ENCODE assay signal across 8 cellular contexts in genomic region chr11:55707029-55707428, GRCh38. TPM values are rescaled to one million over a fixed set of nuclear protein-coding genes. Genes with fewer than 3 reads are reported as not detected.
A peak's percentile ranks its signal among the peaks of the same experiment; 100 is the strongest.
DNase-seq lines count a peak whose midpoint lies in the region; ATAC-seq and TF ChIP-seq lines count a peak whose summit lies in the region.

No MANE protein-coding gene starts in this region.

- H3K27me3 ChIP-seq in neural cell (ENCODE audit: insufficient read depth, low read depth, low read length) = no peaks in the 10 kb centered on the region

- CTCF ChIA-PET in AG04449 (lab: Yijun Ruan, JAX) = no interaction called here

- TF ChIP-seq EP300 in neural cell (conservative IDR thresholded peaks at IDR 0.05; ENCODE audit: poor library complexity, severe bottlenecking) = no peak

- no peak for TF ChIP-seq RAD21 in neural cell (conservative IDR thresholded peaks at IDR 0.05)

- H3F3A ChIP-seq in neural cell (ENCODE audit: insufficient read depth, low read length, poor library complexity, severe bottlenecking) = no peaks in the 10 kb centered on the region

- in situ Hi-C loops in T47D (cut with HindIII; ENCODE audit: low pct_unique_long_range_greater_than_20kb, low sequenced_read_pairs) = no loop called here

- intact Hi-C loops in activated T-helper 2 cell treated with anti-CD3 and anti-CD28 coated beads, Interferon-gamma antibody, Interleukin-2, Interleukin-4, amounts not matched to agents 10 μg/mL and 5 μg/mL and 100 μg/mL, durations not matched to agents 14 hours and 24 hours and 36 hours (cut with micrococcal nuclease) = no loop called here

- no peak overlapping the region for H2AFZ ChIP-seq in neural cell (ENCODE audit: low read depth, low read length)

- DNase-seq in AG04449 (ENCODE audit: low read depth, low spot score) (peak; percentile 1), NCI-H1417 treated with DMSO at 0.1 percent for 48 hours (lab: John Stamatoyannopoulos, UW) (peak; percentile 10), T47D (ENCODE audit: low read depth in 1 of 2, low spot score in 1 of 2) (peak; percentile 40 to 73), NCI-H446 treated with DMSO at 0.1 percent for 48 hours (lab: John Stamatoyannopoulos, UW) (no peak)
- no peak for DNase-seq in stimulated activated naive B cell treated with anti-CD40 and anti-IgM and Interleukin-4, amounts not matched to agents 10 μg/mL and 1 μg/mL and 100 μg/mL, for 72 hours
- no peak for DNase-seq in activated T-helper 2 cell treated with anti-CD3 and anti-CD28 coated beads, Interferon-gamma antibody, Interleukin-2, Interleukin-4, amounts not matched to agents 10 μg/mL and 5 μg/mL and 100 μg/mL, durations not matched to agents 14 hours and 24 hours and 36 hours (ENCODE audit: low spot score)

- peaks cover 9% of the 10 kb centered on the region in 2 donors for H3K9me3 Mint-ChIP-seq in stimulated activated naive B cell treated with anti-CD40 and anti-IgM and Interleukin-4, amounts not matched to agents 10 μg/mL and 1 μg/mL and 100 μg/mL, for 72 hours
- H3K9me3 Mint-ChIP-seq in activated T-helper 2 cell treated with anti-CD3 and anti-CD28 coated beads, Interferon-gamma antibody, Interleukin-2, Interleukin-4, amounts not matched to agents 10 μg/mL and 5 μg/mL and 100 μg/mL, durations not matched to agents 14 hours and 24 hours and 36 hours = peaks cover 16% of the 10 kb centered on the region

- peak; percentile 63 for ATAC-seq in GM18861 (IDR thresholded peaks at IDR 0.05; ENCODE audit: unreplicated experiment)
- no peak for ATAC-seq in stimulated activated naive B cell treated with anti-CD40 and anti-IgM and Interleukin-4, amounts not matched to agents 10 μg/mL and 1 μg/mL and 100 μg/mL, for 72 hours (replicated peaks)

- H3K4me3 ChIP-seq in AG04449 (ENCODE audit: low read depth, low read length) (no peak overlapping the region), neural cell (ENCODE audit: low read length) (no peak overlapping the region)

- H3K4me2 ChIP-seq in neural cell (ENCODE audit: low read length) = no peak overlapping the region

- H3K9me2 ChIP-seq in neural cell (ENCODE audit: insufficient read depth, low read length) = no peaks in the 10 kb centered on the region

- H3K79me2 ChIP-seq in neural cell (replicated peaks; ENCODE audit: insufficient read depth, low read length) = no peaks in the 10 kb centered on the region

- no peak overlapping the region for H3K9ac ChIP-seq in neural cell (ENCODE audit: low read length)

- POLR2A ChIA-PET in AG04449 (lab: Yijun Ruan, JAX) = no interaction called here

- TF ChIP-seq CTCF in AG04449 (IDR thresholded peaks at IDR 0.05; ENCODE audit: insufficient read depth, low read length, missing control alignments) = peak; percentile 17
- peak; percentile 22 for TF ChIP-seq CTCF in neural cell (IDR thresholded peaks at IDR 0.05; ENCODE audit: poor library complexity, severe bottlenecking)

- H3K4me1 Mint-ChIP-seq in stimulated activated naive B cell treated with anti-CD40 and anti-IgM and Interleukin-4, amounts not matched to agents 10 μg/mL and 1 μg/mL and 100 μg/mL, for 72 hours = no peaks in the 10 kb centered on the region
- no peaks in the 10 kb centered on the region for H3K4me1 Mint-ChIP-seq in activated T-helper 2 cell treated with anti-CD3 and anti-CD28 coated beads, Interferon-gamma antibody, Interleukin-2, Interleukin-4, amounts not matched to agents 10 μg/mL and 5 μg/mL and 100 μg/mL, durations not matched to agents 14 hours and 24 hours and 36 hours (ENCODE audit: low read depth)

- peaks cover 6% of the 10 kb centered on the region for H3K9me3 ChIP-seq in neural cell (ENCODE audit: low read length)

- no peak overlapping the region for H3K4me3 Mint-ChIP-seq in stimulated activated naive B cell treated with anti-CD40 and anti-IgM and Interleukin-4, amounts not matched to agents 10 μg/mL and 1 μg/mL and 100 μg/mL, for 72 hours
- H3K4me3 Mint-ChIP-seq in activated T-helper 2 cell treated with anti-CD3 and anti-CD28 coated beads, Interferon-gamma antibody, Interleukin-2, Interleukin-4, amounts not matched to agents 10 μg/mL and 5 μg/mL and 100 μg/mL, durations not matched to agents 14 hours and 24 hours and 36 hours (ENCODE audit: low read depth) = no peak overlapping the region

- H3K27ac Mint-ChIP-seq in stimulated activated naive B cell treated with anti-CD40 and anti-IgM and Interleukin-4, amounts not matched to agents 10 μg/mL and 1 μg/mL and 100 μg/mL, for 72 hours = no peak overlapping the region
- H3K27ac Mint-ChIP-seq in activated T-helper 2 cell treated with anti-CD3 and anti-CD28 coated beads, Interferon-gamma antibody, Interleukin-2, Interleukin-4, amounts not matched to agents 10 μg/mL and 5 μg/mL and 100 μg/mL, durations not matched to agents 14 hours and 24 hours and 36 hours = no peak overlapping the region

- H3K36me3 ChIP-seq in neural cell (ENCODE audit: insufficient read depth, low read length) = no peaks in the 10 kb centered on the region

- H4K20me1 ChIP-seq in neural cell (ENCODE audit: insufficient read depth) = no peaks in the 10 kb centered on the region

- no peaks in the 10 kb centered on the region for H3K27me3 Mint-ChIP-seq in stimulated activated naive B cell treated with anti-CD40 and anti-IgM and Interleukin-4, amounts not matched to agents 10 μg/mL and 1 μg/mL and 100 μg/mL, for 72 hours
- no peaks in the 10 kb centered on the region for H3K27me3 Mint-ChIP-seq in activated T-helper 2 cell treated with anti-CD3 and anti-CD28 coated beads, Interferon-gamma antibody, Interleukin-2, Interleukin-4, amounts not matched to agents 10 μg/mL and 5 μg/mL and 100 μg/mL, durations not matched to agents 14 hours and 24 hours and 36 hours (ENCODE audit: low read depth)

- H3K27ac ChIP-seq in neural cell (ENCODE audit: low read length) = no peak overlapping the region

- H3K36me3 Mint-ChIP-seq in stimulated activated naive B cell treated with anti-CD40 and anti-IgM and Interleukin-4, amounts not matched to agents 10 μg/mL and 1 μg/mL and 100 μg/mL, for 72 hours = peaks cover 0 to 1% of the 10 kb centered on the region in 2 donors
- no peaks in the 10 kb centered on the region for H3K36me3 Mint-ChIP-seq in activated T-helper 2 cell treated with anti-CD3 and anti-CD28 coated beads, Interferon-gamma antibody, Interleukin-2, Interleukin-4, amounts not matched to agents 10 μg/mL and 5 μg/mL and 100 μg/mL, durations not matched to agents 14 hours and 24 hours and 36 hours (ENCODE audit: low read depth)

TF ChIP-seq in neural cell, 6 proteins besides CTCF, POLR2A, EP300 and RAD21:
- TF ChIP-seq EZH2 (IDR thresholded peaks at IDR 0.05; ENCODE audit: borderline replicate concordance, insufficient read depth, low read length, poor library complexity, severe bottlenecking) (no peak), MXI1 (conservative IDR thresholded peaks at IDR 0.05; ENCODE audit: poor library complexity, severe bottlenecking) (no peak), REST (IDR thresholded peaks at IDR 0.05; ENCODE audit: borderline replicate concordance) (no peak), POLR2AphosphoS5 (IDR thresholded peaks at IDR 0.05) (no peak), SMC3 (conservative IDR thresholded peaks at IDR 0.05; ENCODE audit: poor library complexity) (no peak), TAF1 (IDR thresholded peaks at IDR 0.05; ENCODE audit: low read depth) (no peak)

RNA-seq across cellular contexts. Expression of gene OR4C6, which starts 45.0 kb away (rescaled TPM):
- polyA plus RNA-seq in neural cell = not detected in 2 replicates
- not detected in 2 replicates for polyA minus RNA-seq in neural cell
- total RNA-seq in activated T-helper 2 cell treated with anti-CD3 and anti-CD28 coated beads, Interferon-gamma antibody, Interleukin-2, Interleukin-4, amounts not matched to agents 10 μg/mL and 5 μg/mL and 100 μg/mL, durations not matched to agents 14 hours and 24 hours and 36 hours = not detected in 2 replicates

RNA-seq across cellular contexts. Expression of gene OR4S2, which starts 58.9 kb away (rescaled TPM):
- polyA plus RNA-seq in neural cell = not detected in 2 replicates
- polyA minus RNA-seq in neural cell = not detected in 2 replicates
- not detected in 2 replicates for total RNA-seq in activated T-helper 2 cell treated with anti-CD3 and anti-CD28 coated beads, Interferon-gamma antibody, Interleukin-2, Interleukin-4, amounts not matched to agents 10 μg/mL and 5 μg/mL and 100 μg/mL, durations not matched to agents 14 hours and 24 hours and 36 hours

Comparison
In these comparisons a context has a peak if more than half of its experiments do, and no peak if none do; other contexts are left out.
1. DNase-seq: peak in AG04449 (single experiment), NCI-H1417 treated with DMSO at 0.1 percent for 48 hours (single experiment) and T47D (2 of 2); none in NCI-H446 treated with DMSO at 0.1 percent for 48 hours (single experiment), stimulated activated naive B cell treated with anti-CD40 and anti-IgM and Interleukin-4, amounts not matched to agents 10 μg/mL and 1 μg/mL and 100 μg/mL, for 72 hours (single experiment) and activated T-helper 2 cell treated with anti-CD3 and anti-CD28 coated beads, Interferon-gamma antibody, Interleukin-2, Interleukin-4, amounts not matched to agents 10 μg/mL and 5 μg/mL and 100 μg/mL, durations not matched to agents 14 hours and 24 hours and 36 hours (single experiment).